In the genomic region with DNA sequence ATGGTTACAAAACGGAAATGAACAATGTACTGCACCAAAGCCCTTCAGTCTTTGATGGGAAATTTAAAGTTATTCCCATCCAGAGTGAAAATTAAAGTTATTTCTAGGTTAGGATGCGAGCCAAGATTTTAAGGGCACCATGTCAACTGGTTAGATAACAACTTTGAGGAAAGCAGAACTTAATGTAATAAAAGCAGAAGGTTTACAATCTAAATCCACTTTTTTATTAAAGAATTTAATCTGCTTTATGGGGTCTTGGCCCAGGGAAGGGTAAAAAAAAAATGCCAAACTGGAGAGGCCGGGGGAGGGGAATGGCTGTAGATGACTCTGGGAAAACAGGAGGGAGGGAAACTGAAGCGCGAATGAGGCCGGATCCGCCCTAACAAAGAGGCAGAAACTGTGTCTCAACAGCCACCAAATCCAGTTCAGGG, we compare ENCODE assay signal across 7 cellular contexts.
A peak's percentile ranks its signal among the peaks of the same experiment; 100 is the strongest.
DNase-seq lines count a peak whose midpoint lies in the region; ATAC-seq and TF ChIP-seq lines count a peak whose summit lies in the region.

No MANE protein-coding gene starts in this region.

- DNase-seq in IMR-90 (no peak), immature natural killer cell (no peak), SIG-M5 (lab: John Stamatoyannopoulos, UW) (no peak)
- no peak for DNase-seq in stimulated activated naive CD8-positive, alpha-beta T cell treated with anti-CD3 and anti-CD28 coated beads, Interleukin-15, amount 100 ng/mL, for 72 hours

- no peak overlapping the region for H2AK5ac ChIP-seq in IMR-90 (ENCODE audit: low read depth, low read length)

- CTCF ChIA-PET in IMR-90 (lab: Yijun Ruan, JAX), result interaction anchor here (0.6 to 1.9 kb wide), 4 partner anchors 108 to 159 kb away, joined by 3 to 8 read pairs (median 6); partner anchors contain the start of gene ATF7IP

- peak overlapping the region; percentile 79 for H3K4me3 Mint-ChIP-seq in activated naive CD8-positive, alpha-beta T cell
- peak overlapping the region; percentile 83 to 92 (median 86) for H3K4me3 Mint-ChIP-seq in immature natural killer cell
- peak overlapping the region; percentile 71 to 83 for H3K4me3 Mint-ChIP-seq in stimulated activated naive CD8-positive, alpha-beta T cell treated with anti-CD3 and anti-CD28 coated beads, Interleukin-15, amount 100 ng/mL, for 72 hours

- peak overlapping the region; percentile 8; the same call in 1 of the 2 replicates for H3K4me2 ChIP-seq in IMR-90 (ENCODE audit: low read depth, low read length)

- peaks cover 2% of the 10 kb centered on the region; the same call in 1 of the 2 replicates for H3K9me3 ChIP-seq in IMR-90 (ENCODE audit: control insufficient read depth, insufficient read depth, low read length)

- peak overlapping the region; percentile 93 to 98 for H4K8ac ChIP-seq in IMR-90 (ENCODE audit: low read depth in 2 of 2, low read length in 2 of 2)

- peaks cover 18% of the 10 kb centered on the region for H3K4me1 ChIP-seq in IMR-90 (ENCODE audit: control insufficient read depth, insufficient read depth, low read length)

- peak overlapping the region; percentile 97 for H3K27ac Mint-ChIP-seq in activated naive CD8-positive, alpha-beta T cell
- H3K27ac Mint-ChIP-seq in immature natural killer cell, result peak overlapping the region; percentile 93 to 99 (median 98)
- H3K27ac Mint-ChIP-seq in stimulated activated naive CD8-positive, alpha-beta T cell treated with anti-CD3 and anti-CD28 coated beads, Interleukin-15, amount 100 ng/mL, for 72 hours, result peak overlapping the region; percentile 98 to 100

- no peak overlapping the region for H3K4me3 ChIP-seq in IMR-90 (ENCODE audit: insufficient read depth, low read depth, low read length)

- peak overlapping the region; percentile 73; the same call in 1 of the 2 replicates for H3K14ac ChIP-seq in IMR-90 (replicated peaks; ENCODE audit: low read depth, low read length)

- peak overlapping the region; percentile 97; the same call in 1 of the 2 replicates for H2BK120ac ChIP-seq in IMR-90 (ENCODE audit: low read depth, low read length)

- peak overlapping the region; percentile 93 for H2BK5ac ChIP-seq in IMR-90 (ENCODE audit: low read depth, low read length, poor library complexity, severe bottlenecking)

- intact Hi-C loops in IMR-90 (cut with micrococcal nuclease), result loop anchor here (1.0 to 2.0 kb wide), 4 partner anchors 109 to 159 kb away; no protein-coding TSS in a partner anchor

- H3K4me1 Mint-ChIP-seq in activated naive CD8-positive, alpha-beta T cell (ENCODE audit: low read depth), result peaks cover 59% of the 10 kb centered on the region
- H3K4me1 Mint-ChIP-seq in immature natural killer cell, result peaks cover 57 to 59% of the 10 kb centered on the region in 2 donors
- H3K4me1 Mint-ChIP-seq in stimulated activated naive CD8-positive, alpha-beta T cell treated with anti-CD3 and anti-CD28 coated beads, Interleukin-15, amount 100 ng/mL, for 72 hours, result peaks cover 53% of the 10 kb centered on the region

- 7% methylated on average over 3 of the region's 7 CpGs; no CpG with 5 or more reads in 1 of the 2 experiments for WGBS in IMR-90 (ENCODE audit: extremely low coverage in 2 of 2, insufficient read length in 1 of 2), 2 experiments

- no peak for TF ChIP-seq RAD21 in IMR-90 (IDR thresholded peaks at IDR 0.05; ENCODE audit: low read length)

- H3K36me3 Mint-ChIP-seq in activated naive CD8-positive, alpha-beta T cell, result peaks cover 6% of the 10 kb centered on the region
- H3K36me3 Mint-ChIP-seq in immature natural killer cell, result peaks cover 0 to 3% (median 0%) of the 10 kb centered on the region in 3 donors

- H4K5ac ChIP-seq in IMR-90 (ENCODE audit: low read depth, low read length), result peak overlapping the region; percentile 35; the same call in 1 of the 2 replicates

- peak overlapping the region; percentile 94; the same call in 1 of the 2 replicates for H4K91ac ChIP-seq in IMR-90 (ENCODE audit: insufficient read depth, low read depth, low read length)

- no peaks in the 10 kb centered on the region for H3K79me1 ChIP-seq in IMR-90 (ENCODE audit: low read depth in 1 of 2, low read length in 2 of 2)

- H3K9me3 Mint-ChIP-seq in activated naive CD8-positive, alpha-beta T cell (ENCODE audit: low read depth), result no peaks in the 10 kb centered on the region
- H3K9me3 Mint-ChIP-seq in immature natural killer cell, result peaks cover 0 to 5% (median 0%) of the 10 kb centered on the region in 6 donors
- peaks cover 15 to 21% of the 10 kb centered on the region in 2 donors for H3K9me3 Mint-ChIP-seq in stimulated activated naive CD8-positive, alpha-beta T cell treated with anti-CD3 and anti-CD28 coated beads, Interleukin-15, amount 100 ng/mL, for 72 hours

- ATAC-seq in IMR-90 (ENCODE audit: low read depth) (no peak), GM21360 (IDR thresholded peaks at IDR 0.05; ENCODE audit: unreplicated experiment) (no peak), HG03159 (IDR thresholded peaks at IDR 0.05; ENCODE audit: unreplicated experiment) (no peak)
- no peak for ATAC-seq in stimulated activated naive CD8-positive, alpha-beta T cell treated with anti-CD3 and anti-CD28 coated beads, Interleukin-15, amount 100 ng/mL, for 72 hours

- H3K18ac ChIP-seq in IMR-90 (ENCODE audit: low read depth, low read length), result peak overlapping the region; percentile 91

- no peaks in the 10 kb centered on the region for H4K20me1 ChIP-seq in IMR-90 (ENCODE audit: insufficient read depth, low read length)

- 0 out of 2 replicates have a peak overlapping the region, but pooled peaks have one; percentile 13 for H3K9ac ChIP-seq in IMR-90 (ENCODE audit: low read depth, low read length)

- peak overlapping the region; percentile 53 for H3K27ac ChIP-seq in IMR-90 (ENCODE audit: insufficient read depth, low read length)

- POLR2A ChIA-PET in IMR-90 (lab: Charles Lee; ENCODE audit: unreplicated experiment), result interaction anchor here (0.6 to 0.7 kb wide), 2 partner anchors 34 to 405 kb away, joined by 3 read pairs; no protein-coding TSS in a partner anchor

- peak overlapping the region; percentile 89; the same call in 1 of the 2 replicates for H3K56ac ChIP-seq in IMR-90 (ENCODE audit: extremely low read depth, insufficient read depth, low read length)

- no peak for TF ChIP-seq CTCF in IMR-90 (conservative IDR thresholded peaks at IDR 0.05; ENCODE audit: low read depth, low read length)

- H2BK15ac ChIP-seq in IMR-90 (ENCODE audit: low read depth, low read length), result no peak overlapping the region; the same call in 2 of the 3 replicates

- H3K27me3 ChIP-seq in IMR-90 (ENCODE audit: control insufficient read depth, insufficient read depth, low read length), result no peaks in the 10 kb centered on the region

- H3K4ac ChIP-seq in IMR-90 (ENCODE audit: low read depth, low read length), result peak overlapping the region; percentile 94

- H3K23ac ChIP-seq in IMR-90 (ENCODE audit: low read depth, low read length), result peak overlapping the region; percentile 80; the same call in 1 of the 2 replicates

- no peak for TF ChIP-seq POLR2A in IMR-90 (IDR thresholded peaks at IDR 0.05; ENCODE audit: low read depth, low read length)

- in situ Hi-C loops in IMR-90 (cut with MboI; ENCODE audit: low sequenced_read_pairs), result loop anchor here (5.0 kb wide), 1 partner anchor 515 kb away; a partner anchor contains a TSS

- H3K9me1 ChIP-seq in IMR-90 (ENCODE audit: insufficient read depth, low read length), result peaks cover 5% of the 10 kb centered on the region; the same call in 1 of the 2 replicates

- dilution Hi-C loops in IMR-90 (cut with HindIII; ENCODE audit: low sequenced_read_pairs, unreplicated experiment), result no loop called here

- peak overlapping the region; percentile 94 for H2AFZ ChIP-seq in IMR-90 (replicated peaks; ENCODE audit: low read length, poor library complexity)

- H3K36me3 ChIP-seq in IMR-90 (ENCODE audit: control insufficient read depth, insufficient read depth, low read length), result no peaks in the 10 kb centered on the region

- BruUV-seq in IMR-90 (replicated peaks; lab: Mats Ljungman, UMichigan), result no TSS peak

- H2BK20ac ChIP-seq in IMR-90 (ENCODE audit: low read depth, low read length), result peak overlapping the region; percentile 82; the same call in 1 of the 2 replicates

- no peaks in the 10 kb centered on the region for H3K27me3 Mint-ChIP-seq in activated naive CD8-positive, alpha-beta T cell
- peaks cover 0 to 9% (median 7%) of the 10 kb centered on the region in 3 donors for H3K27me3 Mint-ChIP-seq in immature natural killer cell (ENCODE audit: low read depth in 3 of 3)
- H3K27me3 Mint-ChIP-seq in stimulated activated naive CD8-positive, alpha-beta T cell treated with anti-CD3 and anti-CD28 coated beads, Interleukin-15, amount 100 ng/mL, for 72 hours, result no peaks in the 10 kb centered on the region

- peak overlapping the region; percentile 97 for H2AK9ac ChIP-seq in IMR-90 (replicated peaks; ENCODE audit: low read depth, low read length, poor library complexity)

TF ChIP-seq in IMR-90, 13 proteins besides CTCF, POLR2A, EP300 and RAD21 (continues in another document):
- TF ChIP-seq MAFK (IDR thresholded peaks at IDR 0.05; ENCODE audit: low read depth, low read length) (no peak), CEBPB (IDR thresholded peaks at IDR 0.05; ENCODE audit: low read depth, low read length) (peak; percentile 70; the same call in 1 of the 2 replicates), FOS (IDR thresholded peaks at IDR 0.05; ENCODE audit: low read depth, low read length) (no peak), NFE2L2 (IDR thresholded peaks at IDR 0.05; ENCODE audit: low read depth, low read length) (peak; percentile 3; the same call in 1 of the 2 replicates), MXI1 (IDR thresholded peaks at IDR 0.05; ENCODE audit: borderline replicate concordance, low read depth, low read length) (no peak), MAZ (IDR thresholded peaks at IDR 0.05; ENCODE audit: borderline replicate concordance, low read depth, low read length) (no peak), SMC3 (IDR thresholded peaks at IDR 0.05; ENCODE audit: low read depth, low read length) (no peak), ELK1 (IDR thresholded peaks at IDR 0.05; ENCODE audit: borderline replicate concordance, low read depth, low read length) (no peak)
- TF ChIP-seq, protein P1, sequence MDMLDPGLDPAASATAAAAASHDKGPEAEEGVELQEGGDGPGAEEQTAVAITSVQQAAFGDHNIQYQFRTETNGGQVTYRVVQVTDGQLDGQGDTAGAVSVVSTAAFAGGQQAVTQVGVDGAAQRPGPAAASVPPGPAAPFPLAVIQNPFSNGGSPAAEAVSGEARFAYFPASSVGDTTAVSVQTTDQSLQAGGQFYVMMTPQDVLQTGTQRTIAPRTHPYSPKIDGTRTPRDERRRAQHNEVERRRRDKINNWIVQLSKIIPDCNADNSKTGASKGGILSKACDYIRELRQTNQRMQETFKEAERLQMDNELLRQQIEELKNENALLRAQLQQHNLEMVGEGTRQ (IDR thresholded peaks at IDR 0.05; ENCODE audit: low read depth, low read length), result no peak
